Comparison of ENCODE assay signal across 8 cellular contexts in genomic region chr9:136437430-136437829, GRCh38. TPM values are rescaled to one million over a fixed set of nuclear protein-coding genes. Genes with fewer than 3 reads are reported as not detected.
DNase-seq lines count a peak whose midpoint lies in the region; ATAC-seq and TF ChIP-seq lines count a peak whose summit lies in the region.

No MANE protein-coding gene starts in this region.

- H3K56ac ChIP-seq in mesendoderm (ENCODE audit: low read length) = no peak overlapping the region

- H3K9me2 ChIP-seq in HCT116 (ENCODE audit: insufficient read depth) = no peaks in the 10 kb centered on the region

- no peak for TF ChIP-seq RAD21 in HCT116 (IDR thresholded peaks at IDR 0.05; ENCODE audit: low read depth)

- no peaks in the 10 kb centered on the region for H3K9me3 ChIP-seq in HCT116 (ENCODE audit: control insufficient read depth in 1 of 2, insufficient read depth in 1 of 2, low read depth in 1 of 2, low read length in 2 of 2)

- H3K23ac ChIP-seq in mesendoderm (ENCODE audit: low read length) = no peak overlapping the region

- CTCF ChIA-PET in HCT116 (lab: Charles Lee) = no interaction called here

- in situ Hi-C loops in astrocyte of the spinal cord (cut with HindIII; ENCODE audit: low sequenced_read_pairs) = no loop called here

- H2AFZ ChIP-seq in ACC112 (ENCODE audit: low read length, unreplicated experiment) (no peak overlapping the region), HCT116 (ENCODE audit: low read depth, low read length, poor library complexity, severe bottlenecking) (no peak overlapping the region)

- no peak overlapping the region for H3K27ac ChIP-seq in ACC112 (ENCODE audit: low read depth, low read length)
- no peak overlapping the region for H3K27ac ChIP-seq in HCT116 (ENCODE audit: low read depth, low read length)
- H3K27ac ChIP-seq in mesendoderm (ENCODE audit: low read depth, low read length) = no peak overlapping the region

- H3K4me2 ChIP-seq in HCT116 (ENCODE audit: low read length) (peak overlapping the region; percentile 91; the same call in 1 of the 2 replicates), mesendoderm (ENCODE audit: low read length) (no peak overlapping the region)

- TF ChIP-seq CTCF in HCT116 (IDR thresholded peaks at IDR 0.05 in 2 of 3, conservative IDR thresholded peaks at IDR 0.05 in 1 of 3; ENCODE audit: borderline replicate concordance in 1 of 3, insufficient read depth in 1 of 3, low read depth in 2 of 3, low read length in 2 of 3) (no peak), astrocyte of the spinal cord (IDR thresholded peaks at IDR 0.05; ENCODE audit: low read depth, low read length) (no peak)

- intact Hi-C loops in HCT116 (cut with micrococcal nuclease) = no loop called here

- H4K5ac ChIP-seq in mesendoderm (ENCODE audit: low read length) = no peak overlapping the region

- H2BK15ac ChIP-seq in mesendoderm (replicated peaks; ENCODE audit: low read depth) = no peak overlapping the region

- peaks cover 13% of the 10 kb centered on the region for H3K4me1 ChIP-seq in ACC112 (ENCODE audit: control insufficient read depth, insufficient read depth, low read length, unreplicated experiment)
- H3K4me1 ChIP-seq in HCT116 (ENCODE audit: control insufficient read depth in 1 of 2, insufficient read depth in 2 of 2, low read length in 2 of 2) = peaks cover 8 to 22% of the 10 kb centered on the region in 2 experiments
- H3K4me1 ChIP-seq in mesendoderm (ENCODE audit: control insufficient read depth, low read depth, low read length) = no peaks in the 10 kb centered on the region

- ATAC-seq in HCT116 (no peak), HG03039 (IDR thresholded peaks at IDR 0.05; ENCODE audit: unreplicated experiment) (no peak), HG03460 (IDR thresholded peaks at IDR 0.05; ENCODE audit: unreplicated experiment) (no peak), GM18505 (IDR thresholded peaks at IDR 0.05; ENCODE audit: unreplicated experiment) (no peak)

- H3K18ac ChIP-seq in mesendoderm (ENCODE audit: low read length) = no peak overlapping the region

- POLR2A ChIA-PET in HCT116 (lab: Charles Lee) = no interaction called here

- no peaks in the 10 kb centered on the region for H3K36me3 ChIP-seq in ACC112 (ENCODE audit: insufficient read depth, low read length)
- H3K36me3 ChIP-seq in HCT116 (ENCODE audit: control insufficient read depth in 1 of 2, insufficient read depth in 2 of 2, low read length in 2 of 2) = peaks cover 3 to 13% of the 10 kb centered on the region in 2 experiments; a peak in 2 of 4 replicates
- H3K36me3 ChIP-seq in mesendoderm (ENCODE audit: control insufficient read depth, insufficient read depth, low read length) = peaks cover 2% of the 10 kb centered on the region

- peaks cover 10% of the 10 kb centered on the region for H3K79me1 ChIP-seq in mesendoderm (ENCODE audit: low read length)

- no peak overlapping the region for H3K4ac ChIP-seq in mesendoderm (ENCODE audit: low read depth, low read length)

- no peak overlapping the region for H4K8ac ChIP-seq in mesendoderm (ENCODE audit: low read depth, low read length)

- WGBS in mesendoderm (ENCODE audit: extremely low coverage, insufficient coverage, low lambda C conversion rate) = no CpG with 5 or more reads among the region's 8 CpGs

- H3K9ac ChIP-seq in HCT116 (ENCODE audit: low read length) = no peak overlapping the region
- peak overlapping the region; percentile 0 for H3K9ac ChIP-seq in mesendoderm (ENCODE audit: low read length)

- RAD21 ChIA-PET in HCT116 (lab: Charles Lee; ENCODE audit: low non-redundant PET in 1 of 2, low total read pairs in 2 of 2, uncharacterized antibody in 2 of 2, unreplicated experiment in 2 of 2) = no interaction called here

- no peak overlapping the region for H2AK5ac ChIP-seq in mesendoderm (ENCODE audit: low read length)

- TF ChIP-seq POLR2A in HCT116 (IDR thresholded peaks at IDR 0.05; ENCODE audit: borderline replicate concordance, extremely low read depth, insufficient read depth, insufficient read length) = no peak
- TF ChIP-seq POLR2A in GM18505 (IDR thresholded peaks at IDR 0.05; ENCODE audit: borderline replicate concordance, extremely low read depth, insufficient read depth, insufficient read length) = no peak

- H2BK120ac ChIP-seq in mesendoderm (ENCODE audit: low read depth, low read length) = no peak overlapping the region

- DNase-seq in HCT116 (ENCODE audit: low read depth, low spot score) = no peak
- DNase-seq in astrocyte of the spinal cord (ENCODE audit: low read depth, low spot score) = peak; percentile 23
- no peak for DNase-seq in mesendoderm
- no peak for DNase-seq in effector CD4-positive, alpha-beta T cell

- no peak overlapping the region for H2BK5ac ChIP-seq in mesendoderm (ENCODE audit: low read length)

- H3K27me3 ChIP-seq in ACC112 (ENCODE audit: insufficient read depth, low read length) = no peaks in the 10 kb centered on the region
- H3K27me3 ChIP-seq in HCT116 (ENCODE audit: insufficient read depth, low read length) = no peaks in the 10 kb centered on the region
- no peaks in the 10 kb centered on the region for H3K27me3 ChIP-seq in mesendoderm (ENCODE audit: insufficient read depth, low read length, poor library complexity)

- no peaks in the 10 kb centered on the region for H4K20me1 ChIP-seq in HCT116 (ENCODE audit: insufficient read depth)

- H3K79me2 ChIP-seq in ACC112 (ENCODE audit: control insufficient read depth, insufficient read depth, low read length, unreplicated experiment) (peaks cover 44% of the 10 kb centered on the region), HCT116 (ENCODE audit: insufficient read depth, low read length) (peaks cover 59% of the 10 kb centered on the region), mesendoderm (ENCODE audit: control insufficient read depth, insufficient read depth, low read length) (peaks cover 6% of the 10 kb centered on the region)

- no TSS peak for BruUV-seq in HCT116 (replicated peaks; lab: Mats Ljungman, UMichigan)

- peak overlapping the region; percentile 90 for H3K4me3 ChIP-seq in ACC112 (ENCODE audit: low read depth, low read length)
- H3K4me3 ChIP-seq in HCT116 (replicated peaks in 1 of 2; ENCODE audit: low read depth in 1 of 2, low read length in 2 of 2) = no peak overlapping the region
- peak overlapping the region; percentile 69 for H3K4me3 ChIP-seq in astrocyte of the spinal cord (ENCODE audit: low read depth, low read length)
- H3K4me3 ChIP-seq in mesendoderm (ENCODE audit: low read length) = no peak overlapping the region

TF ChIP-seq in HCT116, 20 proteins besides CTCF, POLR2A, EP300 and RAD21:
- TF ChIP-seq SP1 (IDR thresholded peaks at IDR 0.05; ENCODE audit: low read depth) (no peak), POLR2AphosphoS5 (IDR thresholded peaks at IDR 0.05; ENCODE audit: low read depth, low read length) (no peak), TCF7L2 (IDR thresholded peaks at IDR 0.05; ENCODE audit: borderline replicate concordance, extremely low read depth, insufficient read depth, insufficient read length) (no peak)

RNA-seq across cellular contexts. Expression of gene INPP5E, which starts 2.2 kb away (rescaled TPM):
- 23.8 TPM for total RNA-seq in HCT116 (2021; ENCODE audit: unreplicated experiment)
- 14.6 and 16.0 TPM in 2 replicates for polyA plus RNA-seq in HCT116 (2012)
- 7.3 TPM for polyA plus RNA-seq in mesendoderm (2013, experiment 1 of 2)
- 7.3 TPM for polyA plus RNA-seq in mesendoderm (2013, experiment 2 of 2)

RNA-seq across cellular contexts. Expression of gene PMPCA, which starts 27.0 kb away (rescaled TPM):
- total RNA-seq in HCT116 (2021; ENCODE audit: unreplicated experiment) = 116 TPM
- polyA plus RNA-seq in HCT116 (2012) = 77.1 and 86.2 TPM in 2 replicates
- 41.2 TPM for polyA plus RNA-seq in mesendoderm (2013, experiment 1 of 2)
- polyA plus RNA-seq in mesendoderm (2013, experiment 2 of 2) = 43.3 TPM

RNA-seq across cellular contexts. Expression of gene ENTR1, which starts 27.0 kb away (rescaled TPM):
- total RNA-seq in HCT116 (2021; ENCODE audit: unreplicated experiment) = 119 TPM
- 68.1 and 86.5 TPM in 2 replicates for polyA plus RNA-seq in HCT116 (2012)
- 83.3 TPM for polyA plus RNA-seq in mesendoderm (2013, experiment 1 of 2)
- polyA plus RNA-seq in mesendoderm (2013, experiment 2 of 2) = 82.0 TPM

RNA-seq across cellular contexts. Expression of gene SNAPC4, which starts 37.5 kb away (rescaled TPM):
- total RNA-seq in HCT116 (2021; ENCODE audit: unreplicated experiment) = 20.4 TPM
- 9.5 and 10.5 TPM in 2 replicates for polyA plus RNA-seq in HCT116 (2012)
- polyA plus RNA-seq in mesendoderm (2013, experiment 1 of 2) = 12.5 TPM
- polyA plus RNA-seq in mesendoderm (2013, experiment 2 of 2) = 12.5 TPM

RNA-seq across cellular contexts. Expression of gene SEC16A, which starts 45.4 kb away (rescaled TPM):
- 49.8 TPM for total RNA-seq in HCT116 (2021; ENCODE audit: unreplicated experiment)
- 35.5 and 36.4 TPM in 2 replicates for polyA plus RNA-seq in HCT116 (2012)
- polyA plus RNA-seq in mesendoderm (2013, experiment 1 of 2) = 23.8 TPM
- 22.3 TPM for polyA plus RNA-seq in mesendoderm (2013, experiment 2 of 2)

Comparison
In these comparisons a context has a peak if more than half of its experiments do, and no peak if none do; other contexts are left out.
1. H3K4me3 ChIP-seq: peak in ACC112 (single experiment) and astrocyte of the spinal cord (single experiment); none in HCT116 (0 of 2) and mesendoderm (single experiment).